In the genomic region with DNA sequence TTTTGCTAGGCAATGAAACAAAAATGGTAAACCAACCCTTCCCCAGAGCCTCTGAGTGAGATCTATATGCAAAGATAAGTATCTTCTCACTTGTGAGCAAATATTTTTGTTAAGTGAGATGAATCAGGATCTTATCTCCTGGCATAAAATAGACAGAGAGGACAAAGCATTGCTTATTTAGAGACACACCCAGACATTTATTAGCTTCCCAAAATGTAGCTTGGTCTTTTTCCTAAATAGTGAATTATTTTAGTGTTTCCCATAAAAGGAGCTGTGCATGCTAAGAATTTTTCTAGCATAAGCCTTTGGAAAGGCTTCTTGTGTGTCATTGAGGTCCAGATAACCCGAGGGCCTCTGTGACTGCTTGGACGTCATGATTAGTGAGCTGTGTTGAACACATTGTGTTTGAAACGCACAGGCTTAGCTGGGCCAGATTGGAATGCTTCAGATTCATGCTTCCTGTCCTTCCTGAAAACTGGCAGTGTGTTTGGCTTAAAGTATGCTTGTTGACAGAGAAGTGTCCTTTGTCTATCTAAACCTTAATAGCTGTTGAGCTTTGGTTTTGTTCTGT, we compare ENCODE assay signal across 9 cellular contexts. TPM values are rescaled to one million over a fixed set of nuclear protein-coding genes. Genes with fewer than 3 reads are reported as not detected.
DNase-seq lines count a peak whose midpoint lies in the region; ATAC-seq and TF ChIP-seq lines count a peak whose summit lies in the region.
"Had no signal": no experiment of that assay in that cellular context is flagged by ENCODE, and none has a peak within 500 bp of the region (broad histone marks: within the 10 kb centered on the region; RNA-seq: fewer than 3 reads in every experiment).

No MANE protein-coding gene starts in this region.

- H3K4me3 ChIP-seq in gastroesophageal sphincter (no peak overlapping the region), prostate gland (no peak overlapping the region)

- no peak for TF ChIP-seq EP300 in gastroesophageal sphincter (IDR thresholded peaks at IDR 0.05)

- H3K27ac ChIP-seq in gastroesophageal sphincter (peak overlapping the region in 3 of 4 donors; percentile 52 to 60 (median 58)), prostate gland (peak overlapping the region; percentile 5 to 26)

- TF ChIP-seq CTCF in gastroesophageal sphincter (IDR thresholded peaks at IDR 0.05), result no peak
- no peak for TF ChIP-seq CTCF in prostate gland (IDR thresholded peaks at IDR 0.05)
- TF ChIP-seq CTCF in GM13977 (IDR thresholded peaks at IDR 0.05; ENCODE audit: extremely low read depth, insufficient read depth, missing control alignments), result no peak

- peak; percentile 93 for DNase-seq in ELR (ENCODE audit: low read depth)
- DNase-seq in SW 1271 (lab: John Stamatoyannopoulos, UW), result peak; percentile 74 to 75
- peak; percentile 16 for DNase-seq in prostate gland (ENCODE audit: low spot score)
- no peak for DNase-seq in posterior cingulate gyrus
- DNase-seq in mesenteric fat pad (ENCODE audit: low spot score), result no peak
- DNase-seq in GM13977 (ENCODE audit: low spot score), result no peak
- DNase-seq: immature natural killer cell had no signal

- intact Hi-C loops in prostate gland (cut with DNase I), result no loop called here
- intact Hi-C loops in posterior cingulate gyrus (cut with DNase I), result no loop called here

- H3K36me3 ChIP-seq in gastroesophageal sphincter (no peaks in the 10 kb centered on the region), prostate gland (no peaks in the 10 kb centered on the region)

- WGBS in gastroesophageal sphincter (ENCODE audit: low coverage in 1 of 2), 2 donors, result 22 to 42% methylated on average over 3 of the region's 3 CpGs
- WGBS in prostate gland, result 15% methylated on average over 3 of the region's 3 CpGs

- TF ChIP-seq POLR2A in gastroesophageal sphincter (IDR thresholded peaks at IDR 0.05) (no peak), prostate gland (IDR thresholded peaks at IDR 0.05) (no peak)

- H3K4me1 ChIP-seq in gastroesophageal sphincter (peaks cover 0 to 26% (median 0%) of the 10 kb centered on the region in 3 donors), prostate gland (replicated peaks) (no peaks in the 10 kb centered on the region)

- ATAC-seq in gastroesophageal sphincter (peak; percentile 87), GM21529 (IDR thresholded peaks at IDR 0.05; ENCODE audit: unreplicated experiment) (no peak)

- in situ Hi-C loops in GM13977 (cut with MboI; ENCODE audit: low pct_unique_long_range_greater_than_20kb, low sequenced_read_pairs, unreplicated experiment), result no loop called here

- no peaks in the 10 kb centered on the region for H3K9me3 ChIP-seq in gastroesophageal sphincter
- no peaks in the 10 kb centered on the region for H3K9me3 ChIP-seq in prostate gland

- H3K27me3 ChIP-seq in gastroesophageal sphincter (no peaks in the 10 kb centered on the region), prostate gland (replicated peaks; ENCODE audit: insufficient read depth) (no peaks in the 10 kb centered on the region)

RNA-seq across cellular contexts. Expression of a gene that starts 16.5 kb away (rescaled TPM):
- 10 to 100 TPM in 1 of 4 donors, 1 to 10 TPM in 3; 1.2 to 10.8 (median 4.0) TPM for total RNA-seq in gastroesophageal sphincter
- 10 to 100 TPM in 1 of 2 donors, 1 to 10 TPM in 1; 3.1 to 18.7 TPM for total RNA-seq in prostate gland
- total RNA-seq in mesenteric fat pad, result 30.2 TPM

Comparison
In these comparisons a context has a peak if more than half of its experiments do, and no peak if none do; other contexts are left out.
1. DNase-seq: peak in ELR (single experiment), SW 1271 (2 of 2) and prostate gland (single experiment); none in posterior cingulate gyrus (0 of 10), mesenteric fat pad (single experiment) and GM13977 (single experiment).